1 cellular context compared by ENCODE assay signal in genomic region chr2:26238301-26238958, GRCh38.
A peak's percentile ranks its signal among the peaks of the same experiment; 100 is the strongest.
TF ChIP-seq lines count a peak whose summit lies in the region.

No MANE protein-coding gene starts in this region.

TF ChIP-seq in HepG2, 621 proteins besides CTCF, POLR2A, EP300 and RAD21 (continued from another document and continues in another):
- TF ChIP-seq ZHX1 (CRISPR knock-in tag; IDR thresholded peaks at IDR 0.05; ENCODE audit: low read depth) (no peak), RBM39 (IDR thresholded peaks at IDR 0.05; ENCODE audit: low read depth, low read length, poor library complexity, severe bottlenecking) (no peak), SUZ12 (IDR thresholded peaks at IDR 0.05; ENCODE audit: low read depth, low read length) (no peak), ZBTB21 (CRISPR knock-in tag; IDR thresholded peaks at IDR 0.05) (no peak), NFRKB (IDR thresholded peaks at IDR 0.05) (no peak), ZSCAN30 (CRISPR knock-in tag; IDR thresholded peaks at IDR 0.05) (no peak), TRIM22 (IDR thresholded peaks at IDR 0.05) (no peak), ZNF619 (CRISPR knock-in tag; IDR thresholded peaks at IDR 0.05) (no peak), PRPF4 (IDR thresholded peaks at IDR 0.05; ENCODE audit: low read depth, low read length, poor library complexity, severe bottlenecking) (no peak), FLYWCH1 (CRISPR knock-in tag; IDR thresholded peaks at IDR 0.05) (no peak), MYNN (CRISPR knock-in tag; IDR thresholded peaks at IDR 0.05; ENCODE audit: low read depth) (no peak), DR1 (CRISPR knock-in tag; IDR thresholded peaks at IDR 0.05) (no peak), ZNF343 (CRISPR knock-in tag; IDR thresholded peaks at IDR 0.05) (no peak), ZBTB25 (CRISPR knock-in tag; IDR thresholded peaks at IDR 0.05) (no peak), ZNF646 (CRISPR knock-in tag; IDR thresholded peaks at IDR 0.05) (no peak), SALL2 (CRISPR knock-in tag; IDR thresholded peaks at IDR 0.05) (no peak), CEBPB (IDR thresholded peaks at IDR 0.05; ENCODE audit: borderline replicate concordance, low read depth, low read length) (peak; percentile 99), CREB1 (IDR thresholded peaks at IDR 0.05) (no peak), CREB1 (CRISPR knock-in tag; IDR thresholded peaks at IDR 0.05) (peak; percentile 45; the same call in 1 of the 2 replicates), POGZ (CRISPR knock-in tag; IDR thresholded peaks at IDR 0.05) (no peak), MEIS1 (CRISPR knock-in tag; IDR thresholded peaks at IDR 0.05; ENCODE audit: borderline replicate concordance) (0 out of 2 replicates have a peak, but pooled peaks have one; percentile 43), EZH2 (conservative IDR thresholded peaks at IDR 0.05; ENCODE audit: low read depth, low read length) (no peak), PPARG (CRISPR knock-in tag; conservative IDR thresholded peaks at IDR 0.05) (peak; percentile 88), MYPOP (CRISPR knock-in tag; IDR thresholded peaks at IDR 0.05) (no peak), MYC (CRISPR knock-in tag; IDR thresholded peaks at IDR 0.05; ENCODE audit: borderline replicate concordance) (no peak), SIX1 (CRISPR knock-in tag; IDR thresholded peaks at IDR 0.05; ENCODE audit: borderline replicate concordance) (peak; percentile 33; the same call in 1 of the 2 replicates), ZNF569 (CRISPR knock-in tag; IDR thresholded peaks at IDR 0.05; ENCODE audit: borderline replicate concordance) (no peak), ZFX (CRISPR knock-in tag; IDR thresholded peaks at IDR 0.05; ENCODE audit: low read depth) (no peak), ZNF253 (CRISPR knock-in tag; IDR thresholded peaks at IDR 0.05; ENCODE audit: borderline replicate concordance) (no peak), ZNF766 (CRISPR knock-in tag; IDR thresholded peaks at IDR 0.05; ENCODE audit: borderline replicate concordance) (no peak), ZSCAN22 (CRISPR knock-in tag; IDR thresholded peaks at IDR 0.05) (no peak), RNF219 (CRISPR knock-in tag; IDR thresholded peaks at IDR 0.05) (no peak), ZNF124 (CRISPR knock-in tag; IDR thresholded peaks at IDR 0.05) (peak; percentile 53; the same call in 1 of the 2 replicates), GATA4 (IDR thresholded peaks at IDR 0.05; ENCODE audit: borderline replicate concordance, low read depth) (no peak), ZNF383 (CRISPR knock-in tag; IDR thresholded peaks at IDR 0.05; ENCODE audit: borderline replicate concordance) (no peak)
- TF ChIP-seq, protein P1, sequence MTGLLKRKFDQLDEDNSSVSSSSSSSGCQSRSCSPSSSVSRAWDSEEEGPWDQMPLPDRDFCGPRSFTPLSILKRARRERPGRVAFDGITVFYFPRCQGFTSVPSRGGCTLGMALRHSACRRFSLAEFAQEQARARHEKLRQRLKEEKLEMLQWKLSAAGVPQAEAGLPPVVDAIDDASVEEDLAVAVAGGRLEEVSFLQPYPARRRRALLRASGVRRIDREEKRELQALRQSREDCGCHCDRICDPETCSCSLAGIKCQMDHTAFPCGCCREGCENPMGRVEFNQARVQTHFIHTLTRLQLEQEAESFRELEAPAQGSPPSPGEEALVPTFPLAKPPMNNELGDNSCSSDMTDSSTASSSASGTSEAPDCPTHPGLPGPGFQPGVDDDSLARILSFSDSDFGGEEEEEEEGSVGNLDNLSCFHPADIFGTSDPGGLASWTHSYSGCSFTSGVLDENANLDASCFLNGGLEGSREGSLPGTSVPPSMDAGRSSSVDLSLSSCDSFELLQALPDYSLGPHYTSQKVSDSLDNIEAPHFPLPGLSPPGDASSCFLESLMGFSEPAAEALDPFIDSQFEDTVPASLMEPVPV (CRISPR knock-in tag; IDR thresholded peaks at IDR 0.05), result no peak
- TF ChIP-seq, protein P2, sequence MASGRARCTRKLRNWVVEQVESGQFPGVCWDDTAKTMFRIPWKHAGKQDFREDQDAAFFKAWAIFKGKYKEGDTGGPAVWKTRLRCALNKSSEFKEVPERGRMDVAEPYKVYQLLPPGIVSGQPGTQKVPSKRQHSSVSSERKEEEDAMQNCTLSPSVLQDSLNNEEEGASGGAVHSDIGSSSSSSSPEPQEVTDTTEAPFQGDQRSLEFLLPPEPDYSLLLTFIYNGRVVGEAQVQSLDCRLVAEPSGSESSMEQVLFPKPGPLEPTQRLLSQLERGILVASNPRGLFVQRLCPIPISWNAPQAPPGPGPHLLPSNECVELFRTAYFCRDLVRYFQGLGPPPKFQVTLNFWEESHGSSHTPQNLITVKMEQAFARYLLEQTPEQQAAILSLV (CRISPR knock-in tag; IDR thresholded peaks at IDR 0.05; ENCODE audit: borderline replicate concordance), result no peak
- TF ChIP-seq, protein P3, sequence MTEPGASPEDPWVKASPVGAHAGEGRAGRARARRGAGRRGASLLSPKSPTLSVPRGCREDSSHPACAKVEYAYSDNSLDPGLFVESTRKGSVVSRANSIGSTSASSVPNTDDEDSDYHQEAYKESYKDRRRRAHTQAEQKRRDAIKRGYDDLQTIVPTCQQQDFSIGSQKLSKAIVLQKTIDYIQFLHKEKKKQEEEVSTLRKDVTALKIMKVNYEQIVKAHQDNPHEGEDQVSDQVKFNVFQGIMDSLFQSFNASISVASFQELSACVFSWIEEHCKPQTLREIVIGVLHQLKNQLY (CRISPR knock-in tag; IDR thresholded peaks at IDR 0.05), result no peak
